ENCODE assay signal across 7 cellular contexts in genomic region chr5:172004824-172005237, GRCh38. TPM values are rescaled to one million over a fixed set of nuclear protein-coding genes. Genes with fewer than 3 reads are reported as not detected.
A peak's percentile ranks its signal among the peaks of the same experiment; 100 is the strongest.
DNase-seq lines count a peak whose midpoint lies in the region; FAIRE-seq and TF ChIP-seq lines count a peak whose summit lies in the region.

No MANE protein-coding gene starts in this region.

- DNase-seq in GM23248 = peak; percentile 64
- peak; percentile 29 for DNase-seq in RCC 7860 (ENCODE audit: low spot score)
- no peak for DNase-seq in nephron progenitor cell
- DNase-seq in D721Med (ENCODE audit: insufficient read length, low spot score) = no peak
- DNase-seq in NCI-H1930 (lab: John Stamatoyannopoulos, UW) = no peak
- no peak for DNase-seq in NCI-H1436 (lab: John Stamatoyannopoulos, UW)

- peaks cover 63% of the 10 kb centered on the region for H3K4me1 Mint-ChIP-seq in dendritic cell treated with granulocyte-macrophage colony-stimulating factor and Interleukin-4, amounts not matched to agents 40 ng/mL and 50 ng/mL, for 4 days (ENCODE audit: low read depth)
- peaks cover 76% of the 10 kb centered on the region for H3K4me1 Mint-ChIP-seq in nephron progenitor cell

- H3F3A ChIP-seq in GM23248 (ENCODE audit: insufficient read depth) = peaks cover 51% of the 10 kb centered on the region

- H3K4me3 ChIP-seq in GM23248 = peak overlapping the region; percentile 92

- peak overlapping the region; percentile 85 for H3K4me3 Mint-ChIP-seq in dendritic cell treated with granulocyte-macrophage colony-stimulating factor and Interleukin-4, amounts not matched to agents 40 ng/mL and 50 ng/mL, for 4 days
- H3K4me3 Mint-ChIP-seq in nephron progenitor cell = peak overlapping the region; percentile 95

- H3K36me3 ChIP-seq in GM23248 (ENCODE audit: low read depth) = no peaks in the 10 kb centered on the region

- H3K4me1 ChIP-seq in GM23248 (ENCODE audit: insufficient read depth) = peaks cover 46% of the 10 kb centered on the region

- H3K79me2 ChIP-seq in GM23248 (ENCODE audit: insufficient read depth) = peaks cover 71% of the 10 kb centered on the region

- in situ Hi-C loops in GM23248 (cut with MboI) = no loop called here

- peaks cover 34% of the 10 kb centered on the region for H4K20me1 ChIP-seq in GM23248 (ENCODE audit: insufficient read depth)

- FAIRE-seq in RCC 7860 (lab: Jason Lieb, UNC) (no peak), D721Med (lab: Jason Lieb, UNC) (no peak)

- peak overlapping the region; percentile 95 for H3K9ac ChIP-seq in GM23248

- no peaks in the 10 kb centered on the region for H3K27me3 Mint-ChIP-seq in dendritic cell treated with granulocyte-macrophage colony-stimulating factor and Interleukin-4, amounts not matched to agents 40 ng/mL and 50 ng/mL, for 4 days
- peaks cover 5% of the 10 kb centered on the region for H3K27me3 Mint-ChIP-seq in nephron progenitor cell (ENCODE audit: low read depth, poor library complexity)

- H3K9me2 ChIP-seq in GM23248 (ENCODE audit: insufficient read depth) = no peaks in the 10 kb centered on the region

- TF ChIP-seq CTCF in nephron progenitor cell (IDR thresholded peaks at IDR 0.05) (no peak), D721Med (IDR thresholded peaks at IDR 0.05; ENCODE audit: insufficient read depth, missing control alignments) (no peak)

- H3K27ac Mint-ChIP-seq in dendritic cell treated with granulocyte-macrophage colony-stimulating factor and Interleukin-4, amounts not matched to agents 40 ng/mL and 50 ng/mL, for 4 days = peak overlapping the region; percentile 93
- H3K27ac Mint-ChIP-seq in nephron progenitor cell = peak overlapping the region; percentile 99

- no peaks in the 10 kb centered on the region for H3K9me3 Mint-ChIP-seq in dendritic cell treated with granulocyte-macrophage colony-stimulating factor and Interleukin-4, amounts not matched to agents 40 ng/mL and 50 ng/mL, for 4 days
- H3K9me3 Mint-ChIP-seq in nephron progenitor cell = no peaks in the 10 kb centered on the region

- 26 to 29% methylated on average over 3 of the region's 3 CpGs for WGBS in GM23248 (ENCODE audit: low coverage in 1 of 2, low lambda C conversion rate in 2 of 2, missing lambda C conversion rate in 2 of 2), 2 experiments

- H3K4me2 ChIP-seq in GM23248 (ENCODE audit: unreplicated experiment) = peak overlapping the region; percentile 98

- H3K9me3 ChIP-seq in GM23248 (ENCODE audit: low read depth) = no peaks in the 10 kb centered on the region

- intact Hi-C loops in dendritic cell treated with granulocyte-macrophage colony-stimulating factor and Interleukin-4, amounts not matched to agents 40 ng/mL and 50 ng/mL, for 4 days (cut with micrococcal nuclease) = loop anchor here (5.0 kb wide), 1 partner anchor 38 kb away; no protein-coding TSS in a partner anchor

- peak overlapping the region; percentile 94 for H3K27ac ChIP-seq in GM23248

- H3K36me3 Mint-ChIP-seq in dendritic cell treated with granulocyte-macrophage colony-stimulating factor and Interleukin-4, amounts not matched to agents 40 ng/mL and 50 ng/mL, for 4 days (ENCODE audit: low read depth) = peaks cover 29% of the 10 kb centered on the region
- no peaks in the 10 kb centered on the region for H3K36me3 Mint-ChIP-seq in nephron progenitor cell (ENCODE audit: low read depth)

- H2AFZ ChIP-seq in GM23248 = peak overlapping the region; percentile 97

- no peaks in the 10 kb centered on the region for H3K27me3 ChIP-seq in GM23248 (replicated peaks; ENCODE audit: insufficient read depth)

RNA-seq across cellular contexts. Expression of gene FBXW11, which starts 1.6 kb away (rescaled TPM):
- total RNA-seq in GM23248 (2014; rRNA removed; shearing (Covaris generic)) = 78.0 TPM in 2 replicates
- polyA plus RNA-seq in GM23248 (2016; fragmentation: Nextera tagmentation; extraction: Ambion mirVana) = 28.9 and 30.6 TPM in 2 replicates

Comparison
In these comparisons a context has a peak if more than half of its experiments do, and no peak if none do; other contexts are left out.
1. DNase-seq: peak in GM23248 (single experiment) and RCC 7860 (single experiment); none in nephron progenitor cell (single experiment), D721Med (single experiment), NCI-H1930 (0 of 2) and NCI-H1436 (single experiment).